In the genomic region with DNA sequence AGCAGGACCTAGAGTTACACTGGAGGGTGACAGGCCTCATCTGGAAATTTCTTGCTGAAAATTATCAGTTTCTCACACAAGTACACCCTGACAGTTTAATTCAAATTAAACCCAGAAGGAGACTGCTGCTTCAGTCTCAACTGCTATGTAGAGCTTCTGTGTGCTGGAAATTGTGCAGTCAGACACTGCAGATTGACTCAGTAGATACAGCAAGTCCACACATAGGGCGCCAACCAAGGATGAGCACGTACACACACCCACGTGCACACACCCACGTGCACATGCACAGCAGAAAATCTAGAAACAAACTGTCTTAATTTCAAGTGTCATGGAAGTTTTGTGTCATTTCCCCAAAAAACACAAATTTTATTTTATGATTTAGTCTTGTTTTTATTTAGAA, we compare ENCODE assay signal across 20 cellular contexts.
"Had no signal": no experiment of that assay in that cellular context is flagged by ENCODE, and none has a peak within 500 bp of the region (broad histone marks: within the 10 kb centered on the region; RNA-seq: fewer than 3 reads in every experiment).

No MANE protein-coding gene starts in this region.

- ATAC-seq: left lobe of liver; natural killer cell; psoas muscle; right cardiac atrium; stimulated activated memory B cell treated with anti-CD40 and anti-IgM and Interleukin-4, amounts not matched to agents 10 μg/mL and 1 μg/mL and 100 μg/mL, for 72 hours; stimulated activated naive CD8-positive, alpha-beta T cell treated with anti-CD3 and anti-CD28 coated beads, Interleukin-15, Interleukin-2, amounts not matched to agents 100 U/mL and 50 U/mL, for 24 hours had no signal

- H3K4me3 Mint-ChIP-seq: dendritic cell treated with granulocyte-macrophage colony-stimulating factor and Interleukin-4, amounts not matched to agents 40 ng/mL and 50 ng/mL, for 4 days; memory B cell; natural killer cell; stimulated activated memory B cell treated with anti-CD40 and anti-IgM and Interleukin-4, amounts not matched to agents 10 μg/mL and 1 μg/mL and 100 μg/mL, for 72 hours had no signal

- H3K27ac Mint-ChIP-seq: dendritic cell treated with granulocyte-macrophage colony-stimulating factor and Interleukin-4, amounts not matched to agents 40 ng/mL and 50 ng/mL, for 4 days; memory B cell; natural killer cell; stimulated activated memory B cell treated with anti-CD40 and anti-IgM and Interleukin-4, amounts not matched to agents 10 μg/mL and 1 μg/mL and 100 μg/mL, for 72 hours had no signal

- H3K4me1 Mint-ChIP-seq: memory B cell; natural killer cell; stimulated activated memory B cell treated with anti-CD40 and anti-IgM and Interleukin-4, amounts not matched to agents 10 μg/mL and 1 μg/mL and 100 μg/mL, for 72 hours had no signal

- DNase-seq: colonic mucosa; effector memory CD4-positive, alpha-beta T cell; esophagus squamous epithelium; foreskin melanocyte; natural killer cell; occipital lobe; ovary; psoas muscle; right cardiac atrium; sigmoid colon; stimulated activated CD4-positive, alpha-beta T cell treated with anti-CD3 and anti-CD28 coated beads, Interleukin-4, amount 100 ng/mL, for 24 hours; stimulated activated naive CD8-positive, alpha-beta T cell treated with anti-CD3 and anti-CD28 coated beads, Interleukin-15, Interleukin-2, amounts not matched to agents 100 U/mL and 50 U/mL, for 24 hours; substantia nigra; testis; tibial artery; upper lobe of left lung had no signal
